Comparison of ENCODE assay signal across 17 cellular contexts in genomic region chr1:114466334-114467014, GRCh38. TPM values are rescaled to one million over a fixed set of nuclear protein-coding genes. Genes with fewer than 3 reads are reported as not detected.
A peak's percentile ranks its signal among the peaks of the same experiment; 100 is the strongest.
DNase-seq lines count a peak whose midpoint lies in the region; ATAC-seq and TF ChIP-seq lines count a peak whose summit lies in the region.
"Had no signal": no experiment of that assay in that cellular context is flagged by ENCODE, and none has a peak within 500 bp of the region (broad histone marks: within the 10 kb centered on the region; RNA-seq: fewer than 3 reads in every experiment).

No MANE protein-coding gene starts in this region.

- CTCF ChIA-PET in activated CD4-positive, alpha-beta T cell treated with anti-CD3 and anti-CD28 coated beads, Interleukin-2, amount 10 ng/mL, durations not matched to agents 7 days and 5 days (lab: Charles Lee), result no interaction called here
- CTCF ChIA-PET in activated CD8-positive, alpha-beta T cell treated with anti-CD3 and anti-CD28 coated beads for 36 hours (lab: Charles Lee), result interaction anchor here (1.5 kb wide), 1 partner anchor 10 kb away, joined by 5 read pairs; no protein-coding TSS in a partner anchor

- ATAC-seq in activated CD8-positive, alpha-beta T cell treated with anti-CD3 and anti-CD28 coated beads for 36 hours, result no peak
- ATAC-seq in GM18520 (IDR thresholded peaks at IDR 0.05; ENCODE audit: unreplicated experiment) (no peak), GM21825 (IDR thresholded peaks at IDR 0.05; ENCODE audit: unreplicated experiment) (no peak), HG03135 (IDR thresholded peaks at IDR 0.05; ENCODE audit: unreplicated experiment) (no peak)

- POLR2A ChIA-PET in activated CD4-positive, alpha-beta T cell treated with anti-CD3 and anti-CD28 coated beads, Interleukin-2, amount 10 ng/mL, durations not matched to agents 7 days and 5 days (lab: Charles Lee), result no interaction called here
- POLR2A ChIA-PET in activated CD8-positive, alpha-beta T cell treated with anti-CD3 and anti-CD28 coated beads for 36 hours (lab: Charles Lee), result interaction anchor here (1.4 to 1.7 kb wide), 2 partner anchors 43 to 44 kb away, joined by 3 read pairs; partner anchors contain the start of gene TRIM33

- TF ChIP-seq CTCF in activated CD8-positive, alpha-beta T cell treated with anti-CD3 and anti-CD28 coated beads for 36 hours (IDR thresholded peaks at IDR 0.05), result no peak
- TF ChIP-seq CTCF in type B pancreatic cell (conservative IDR thresholded peaks at IDR 0.05), result peak; percentile 18

- intact Hi-C loops in activated CD4-positive, alpha-beta T cell treated with anti-CD3 and anti-CD28 coated beads, Interleukin-2, amount 10 ng/mL, durations not matched to agents 24 days and 14 days (cut with micrococcal nuclease), result loop anchor here (5.0 kb wide), 2 partner anchors 46 to 291 kb away; partner anchors contain the start of genes CSDE1 and TRIM33
- intact Hi-C loops in activated CD8-positive, alpha-beta T cell treated with anti-CD3 and anti-CD28 coated beads for 36 hours (cut with micrococcal nuclease), result no loop called here

- H3K9me3 Mint-ChIP-seq in activated CD4-positive, alpha-beta T cell treated with anti-CD3 and anti-CD28 coated beads, Interleukin-2, amount 10 ng/mL, durations not matched to agents 7 days and 5 days, result no peaks in the 10 kb centered on the region
- H3K9me3 Mint-ChIP-seq in activated CD4-positive, alpha-beta T cell treated with anti-CD3 and anti-CD28 coated beads, Interleukin-2, amount 10 ng/mL, durations not matched to agents 24 days and 14 days, result no peaks in the 10 kb centered on the region
- no peaks in the 10 kb centered on the region for H3K9me3 Mint-ChIP-seq in activated CD8-positive, alpha-beta T cell treated with anti-CD3 and anti-CD28 coated beads for 36 hours
- peaks cover 10% of the 10 kb centered on the region for H3K9me3 Mint-ChIP-seq in type B pancreatic cell
- H3K9me3 Mint-ChIP-seq: activated T-helper 1 cell treated with anti-CD3 and anti-CD28 coated beads, Interleukin-12 subunit alpha, Interleukin-12 subunit beta, Interleukin-2, Interleukin-4 antibody, amounts not matched to agents 30 ng/mL and 10 ng/mL and 1 ng/mL, durations not matched to agents 14 hours and 24 hours and 36 hours; H9; memory B cell; neural crest cell had no signal

- H3K4me1 Mint-ChIP-seq in activated CD4-positive, alpha-beta T cell treated with anti-CD3 and anti-CD28 coated beads, Interleukin-2, amount 10 ng/mL, durations not matched to agents 7 days and 5 days, result peaks cover 46% of the 10 kb centered on the region
- H3K4me1 Mint-ChIP-seq in activated CD4-positive, alpha-beta T cell treated with anti-CD3 and anti-CD28 coated beads, Interleukin-2, amount 10 ng/mL, durations not matched to agents 24 days and 14 days, result peaks cover 41% of the 10 kb centered on the region
- H3K4me1 Mint-ChIP-seq in activated CD8-positive, alpha-beta T cell treated with anti-CD3 and anti-CD28 coated beads for 36 hours (ENCODE audit: low read depth), result peaks cover 47% of the 10 kb centered on the region
- H3K4me1 Mint-ChIP-seq in type B pancreatic cell (ENCODE audit: unreplicated experiment), result peaks cover 33% of the 10 kb centered on the region

- no peaks in the 10 kb centered on the region for H3K27me3 Mint-ChIP-seq in activated CD4-positive, alpha-beta T cell treated with anti-CD3 and anti-CD28 coated beads, Interleukin-2, amount 10 ng/mL, durations not matched to agents 7 days and 5 days
- no peaks in the 10 kb centered on the region for H3K27me3 Mint-ChIP-seq in activated CD4-positive, alpha-beta T cell treated with anti-CD3 and anti-CD28 coated beads, Interleukin-2, amount 10 ng/mL, durations not matched to agents 24 days and 14 days
- no peaks in the 10 kb centered on the region for H3K27me3 Mint-ChIP-seq in activated CD8-positive, alpha-beta T cell treated with anti-CD3 and anti-CD28 coated beads for 36 hours
- no peaks in the 10 kb centered on the region for H3K27me3 Mint-ChIP-seq in type B pancreatic cell
- H3K27me3 Mint-ChIP-seq: memory B cell had no signal

- H3K4me3 Mint-ChIP-seq in activated CD4-positive, alpha-beta T cell treated with anti-CD3 and anti-CD28 coated beads, Interleukin-2, amount 10 ng/mL, durations not matched to agents 7 days and 5 days, result no peak overlapping the region
- no peak overlapping the region for H3K4me3 Mint-ChIP-seq in activated CD4-positive, alpha-beta T cell treated with anti-CD3 and anti-CD28 coated beads, Interleukin-2, amount 10 ng/mL, durations not matched to agents 24 days and 14 days
- no peak overlapping the region for H3K4me3 Mint-ChIP-seq in activated CD8-positive, alpha-beta T cell treated with anti-CD3 and anti-CD28 coated beads for 36 hours
- no peak overlapping the region for H3K4me3 Mint-ChIP-seq in type B pancreatic cell
- H3K4me3 Mint-ChIP-seq: activated T-helper 1 cell treated with anti-CD3 and anti-CD28 coated beads, Interleukin-12 subunit alpha, Interleukin-12 subunit beta, Interleukin-2, Interleukin-4 antibody, amounts not matched to agents 30 ng/mL and 10 ng/mL and 1 ng/mL, durations not matched to agents 14 hours and 24 hours and 36 hours; H9; memory B cell; neural crest cell had no signal

- peaks cover 34% of the 10 kb centered on the region for H3K36me3 Mint-ChIP-seq in activated CD4-positive, alpha-beta T cell treated with anti-CD3 and anti-CD28 coated beads, Interleukin-2, amount 10 ng/mL, durations not matched to agents 7 days and 5 days (ENCODE audit: low read depth)
- H3K36me3 Mint-ChIP-seq in activated CD4-positive, alpha-beta T cell treated with anti-CD3 and anti-CD28 coated beads, Interleukin-2, amount 10 ng/mL, durations not matched to agents 24 days and 14 days (ENCODE audit: low read depth), result peaks cover 20% of the 10 kb centered on the region
- peaks cover 26% of the 10 kb centered on the region for H3K36me3 Mint-ChIP-seq in activated CD8-positive, alpha-beta T cell treated with anti-CD3 and anti-CD28 coated beads for 36 hours (ENCODE audit: low read depth)
- peaks cover 16% of the 10 kb centered on the region for H3K36me3 Mint-ChIP-seq in type B pancreatic cell

- DNase-seq in activated CD4-positive, alpha-beta T cell treated with anti-CD3 and anti-CD28 coated beads, Interleukin-2, amount 10 ng/mL, durations not matched to agents 7 days and 5 days, result no peak
- DNase-seq in activated CD4-positive, alpha-beta T cell treated with anti-CD3 and anti-CD28 coated beads, Interleukin-2, amount 10 ng/mL, durations not matched to agents 24 days and 14 days, result no peak
- no peak for DNase-seq in activated CD8-positive, alpha-beta T cell treated with anti-CD3 and anti-CD28 coated beads for 36 hours
- peak; percentile 52 for DNase-seq in islet precursor cell
- DNase-seq in type B pancreatic cell (ENCODE audit: extremely low spot score, unreplicated experiment), result no peak
- DNase-seq: effector CD4-positive, alpha-beta T cell; H9; MV-4-11; NCI-H2029 treated with DMSO at 0.1 percent for 48 hours; NCI-H446 treated with DMSO at 0.1 percent for 48 hours; stimulated activated CD4-positive, alpha-beta T cell treated with anti-CD3 and anti-CD28 coated beads, Interleukin-4, amount 100 ng/mL, for 4 hours had no signal

- peak overlapping the region; percentile 73 for H3K27ac Mint-ChIP-seq in activated CD4-positive, alpha-beta T cell treated with anti-CD3 and anti-CD28 coated beads, Interleukin-2, amount 10 ng/mL, durations not matched to agents 7 days and 5 days
- no peak overlapping the region for H3K27ac Mint-ChIP-seq in activated CD4-positive, alpha-beta T cell treated with anti-CD3 and anti-CD28 coated beads, Interleukin-2, amount 10 ng/mL, durations not matched to agents 24 days and 14 days
- peak overlapping the region; percentile 9 for H3K27ac Mint-ChIP-seq in activated CD8-positive, alpha-beta T cell treated with anti-CD3 and anti-CD28 coated beads for 36 hours
- peak overlapping the region; percentile 40 for H3K27ac Mint-ChIP-seq in type B pancreatic cell
- H3K27ac Mint-ChIP-seq: H9, memory B cell had no signal

RNA-seq across cellular contexts. Expression of gene TRIM33, which starts 44.5 kb away (rescaled TPM):
- 10 to 100 TPM; 42.7 to 48.1 TPM for total RNA-seq in activated CD4-positive, alpha-beta T cell treated with anti-CD3 and anti-CD28 coated beads, Interleukin-2, amount 10 ng/mL, durations not matched to agents 7 days and 5 days
- total RNA-seq in activated CD4-positive, alpha-beta T cell treated with anti-CD3 and anti-CD28 coated beads, Interleukin-2, amount 10 ng/mL, durations not matched to agents 24 days and 14 days, result 37.7 and 39.7 TPM in 2 replicates
- total RNA-seq in activated CD8-positive, alpha-beta T cell treated with anti-CD3 and anti-CD28 coated beads for 36 hours, result 10 to 100 TPM; 34.2 to 35.6 TPM
- total RNA-seq in type B pancreatic cell (ENCODE audit: low replicate concordance), result 45.8 and 46.6 TPM in 2 replicates
